ENCODE assay signal across 13 cellular contexts in genomic region chr2:37588316-37588777, GRCh38.
DNase-seq lines count a peak whose midpoint lies in the region; ATAC-seq and TF ChIP-seq lines count a peak whose summit lies in the region.
"Had no signal": no experiment of that assay in that cellular context is flagged by ENCODE, and none has a peak within 500 bp of the region (broad histone marks: within the 10 kb centered on the region; RNA-seq: fewer than 3 reads in every experiment).

No MANE protein-coding gene starts in this region.

- BruUV-seq in MCF 10A (replicated peaks; lab: Mats Ljungman, UMichigan) (no TSS peak), PC-3 (replicated peaks; lab: Mats Ljungman, UMichigan) (no TSS peak), A673 (replicated peaks; lab: Mats Ljungman, UMichigan) (no TSS peak)

- CTCF ChIA-PET in MCF 10A (lab: Yijun Ruan, JAX), result interaction anchor here (0.6 kb wide), 1 partner anchor 109 kb away, joined by 3 read pairs; no protein-coding TSS in a partner anchor
- CTCF ChIA-PET in PC-3 (lab: Charles Lee), result interaction anchor here (0.6 to 0.7 kb wide), 2 partner anchors 212 to 289 kb away, joined by 3 to 6 read pairs; no protein-coding TSS in a partner anchor
- CTCF ChIA-PET in A673 (lab: Charles Lee), result no interaction called here

- H3K27ac Mint-ChIP-seq in MCF 10A (ENCODE audit: low read depth, unreplicated experiment), result peak overlapping the region; percentile 46

- DNase-seq in MCF 10A (ENCODE audit: unreplicated experiment), result peak; percentile 35
- no peak for DNase-seq in breast epithelium (ENCODE audit: low spot score in 2 of 2)
- DNase-seq in PC-3, result peak; percentile 83
- DNase-seq in fibroblast of lung (ENCODE audit: low read depth in 2 of 2), result peak; percentile 38 to 74
- no peak for DNase-seq in cerebellar nuclear complex (lab: John Stamatoyannopoulos, UW)
- DNase-seq in NCI-H774 (lab: John Stamatoyannopoulos, UW), result no peak
- DNase-seq in A673 (ENCODE audit: low spot score), result no peak
- DNase-seq: anterior cingulate cortex, Peyer's patch, posterior cingulate gyrus had no signal

- no peak overlapping the region for H3K4me3 Mint-ChIP-seq in MCF 10A (ENCODE audit: unreplicated experiment)

- H3K9me2 ChIP-seq in PC-3 (replicated peaks; ENCODE audit: low read length), result no peaks in the 10 kb centered on the region

- H3K27ac ChIP-seq in breast epithelium (no peak overlapping the region), PC-3 (ENCODE audit: low read length) (peak overlapping the region; percentile 90), fibroblast of lung (ENCODE audit: insufficient read depth, low read length) (no peak overlapping the region), A673 (ENCODE audit: low read depth, low read length, poor library complexity, severe bottlenecking) (no peak overlapping the region)
- H3K27ac ChIP-seq: BLaER1 treated with 17β-estradiol and CSF1 and Interleukin-3, amounts not matched to agents 10 nM and 100 nM; Peyer's patch had no signal

- H3K4me2 ChIP-seq in PC-3 (ENCODE audit: low read length), result peak overlapping the region; percentile 77
- H3K4me2 ChIP-seq in fibroblast of lung (ENCODE audit: extremely low read depth, insufficient read depth, low read length), result no peak overlapping the region

- H4K20me1 ChIP-seq in PC-3 (ENCODE audit: low read length) (no peaks in the 10 kb centered on the region), fibroblast of lung (ENCODE audit: control insufficient read depth, extremely low read depth, insufficient read depth, low read length) (no peaks in the 10 kb centered on the region)
- H4K20me1 ChIP-seq: BLaER1 treated with 17β-estradiol and CSF1 and Interleukin-3, amounts not matched to agents 10 nM and 100 nM had no signal

- POLR2A ChIA-PET in MCF 10A (lab: Yijun Ruan, JAX), result interaction anchor here (0.7 to 5.7 kb wide), 7 partner anchors 18 to 214 kb away, joined by 3 to 35 read pairs (median 5); no protein-coding TSS in a partner anchor
- POLR2A ChIA-PET in PC-3 (lab: Charles Lee; ENCODE audit: unreplicated experiment), result interaction anchor here (0.5 kb wide), 1 partner anchor 1192 kb away, joined by 6 read pairs; no protein-coding TSS in a partner anchor
- POLR2A ChIA-PET in A673 (lab: Charles Lee; ENCODE audit: low non-redundant PET), result no interaction called here

- ATAC-seq in PC-3, result peak; percentile 6
- ATAC-seq in GM18511 (IDR thresholded peaks at IDR 0.05; ENCODE audit: unreplicated experiment), result no peak
- ATAC-seq: left lobe of liver had no signal

- no peaks in the 10 kb centered on the region for H3K9me3 ChIP-seq in breast epithelium
- H3K9me3 ChIP-seq in PC-3 (ENCODE audit: low read length), result no peaks in the 10 kb centered on the region
- no peaks in the 10 kb centered on the region for H3K9me3 ChIP-seq in fibroblast of lung (ENCODE audit: control insufficient read depth, insufficient read depth, low read depth, low read length)
- H3K9me3 ChIP-seq in A673 (ENCODE audit: low read depth, low read length, poor library complexity, severe bottlenecking), result no peaks in the 10 kb centered on the region
- H3K9me3 ChIP-seq: Peyer's patch had no signal

- H3F3A ChIP-seq in PC-3 (ENCODE audit: low read length, unreplicated experiment), result peaks cover 3% of the 10 kb centered on the region

- no peaks in the 10 kb centered on the region for H3K36me3 Mint-ChIP-seq in MCF 10A (ENCODE audit: insufficient read depth, unreplicated experiment)

- H3K4me1 ChIP-seq in breast epithelium (peaks cover 0 to 14% of the 10 kb centered on the region in 2 donors), PC-3 (ENCODE audit: insufficient read depth, low read length) (peaks cover 77% of the 10 kb centered on the region), fibroblast of lung (ENCODE audit: control insufficient read depth, extremely low read depth, insufficient read depth, low read length) (peaks cover 43% of the 10 kb centered on the region), A673 (ENCODE audit: insufficient read depth, low read length, poor library complexity, severe bottlenecking) (peaks cover 42% of the 10 kb centered on the region)

- peak overlapping the region; percentile 24; the same call in 1 of the 2 replicates for H3K9ac ChIP-seq in PC-3 (ENCODE audit: low read length)
- H3K9ac ChIP-seq in fibroblast of lung (ENCODE audit: insufficient read depth, low read length), result no peak overlapping the region
- H3K9ac ChIP-seq: BLaER1 treated with 17β-estradiol and CSF1 and Interleukin-3, amounts not matched to agents 10 nM and 100 nM had no signal

- intact Hi-C loops in MCF 10A (cut with micrococcal nuclease) (loop anchor here (5.0 kb wide), 1 partner anchor 84 kb away; the partner anchor contains the start of gene CDC42EP3), breast epithelium (cut with DNase I; ENCODE audit: low total_unique reads) (no loop called here), PC-3 (cut with micrococcal nuclease) (loop anchor here (5.0 kb wide), 2 partner anchors 171 to 261 kb away; no protein-coding TSS in a partner anchor), A673 (cut with micrococcal nuclease; ENCODE audit: unreplicated experiment) (no loop called here)

- H3K4me3 ChIP-seq in breast epithelium (no peak overlapping the region), PC-3 (ENCODE audit: low read length) (peak overlapping the region; percentile 33), fibroblast of lung (replicated peaks in 1 of 4; ENCODE audit: control extremely low read depth in 1 of 4, insufficient read depth in 1 of 4, low read depth in 3 of 4, low read length in 4 of 4) (no peak overlapping the region), A673 (ENCODE audit: low read depth, low read length, poor library complexity, severe bottlenecking) (no peak overlapping the region)
- H3K4me3 ChIP-seq: BLaER1 treated with 17β-estradiol and CSF1 and Interleukin-3, amounts not matched to agents 10 nM and 100 nM; Peyer's patch had no signal

- H3K36me3 ChIP-seq in breast epithelium (no peaks in the 10 kb centered on the region), PC-3 (ENCODE audit: low read depth, low read length) (no peaks in the 10 kb centered on the region), fibroblast of lung (ENCODE audit: control insufficient read depth, insufficient read depth, low read length) (no peaks in the 10 kb centered on the region), A673 (ENCODE audit: insufficient read depth, low read length, poor library complexity, severe bottlenecking) (no peaks in the 10 kb centered on the region)
- H3K36me3 ChIP-seq: BLaER1 treated with 17β-estradiol and CSF1 and Interleukin-3, amounts not matched to agents 10 nM and 100 nM; Peyer's patch had no signal

- H3K79me2 ChIP-seq in PC-3 (ENCODE audit: low read length), result no peaks in the 10 kb centered on the region
- no peaks in the 10 kb centered on the region for H3K79me2 ChIP-seq in fibroblast of lung (ENCODE audit: control insufficient read depth, insufficient read depth, low read length)

- no peaks in the 10 kb centered on the region for H3K27me3 Mint-ChIP-seq in MCF 10A (ENCODE audit: insufficient read depth, unreplicated experiment)

- H3K4me1 Mint-ChIP-seq in MCF 10A (ENCODE audit: insufficient read depth, unreplicated experiment), result peaks cover 72% of the 10 kb centered on the region

- H2AFZ ChIP-seq in PC-3 (ENCODE audit: low read length) (peak overlapping the region; percentile 25; the same call in 1 of the 2 replicates), fibroblast of lung (ENCODE audit: low read length) (no peak overlapping the region)

- TF ChIP-seq CTCF in MCF 10A (IDR thresholded peaks at IDR 0.05; ENCODE audit: unreplicated experiment) (no peak), breast epithelium (IDR thresholded peaks at IDR 0.05) (no peak), PC-3 (conservative IDR thresholded peaks at IDR 0.05; ENCODE audit: low read depth, low read length) (no peak), fibroblast of lung (conservative IDR thresholded peaks at IDR 0.05 in 1 of 2, IDR thresholded peaks at IDR 0.05 in 1 of 2; ENCODE audit: low read depth in 1 of 2, low read length in 2 of 2) (no peak), A673 (conservative IDR thresholded peaks at IDR 0.05; ENCODE audit: low read depth, low read length) (no peak)

- TF ChIP-seq POLR2A in breast epithelium (IDR thresholded peaks at IDR 0.05), result no peak

- no peaks in the 10 kb centered on the region for H3K27me3 ChIP-seq in breast epithelium
- no peaks in the 10 kb centered on the region for H3K27me3 ChIP-seq in PC-3 (ENCODE audit: low read length)
- no peaks in the 10 kb centered on the region for H3K27me3 ChIP-seq in fibroblast of lung (ENCODE audit: control insufficient read depth, insufficient read depth, low read length)
- no peaks in the 10 kb centered on the region for H3K27me3 ChIP-seq in A673 (replicated peaks; ENCODE audit: insufficient read depth, low read depth, low read length, poor library complexity)
- H3K27me3 ChIP-seq: BLaER1 treated with 17β-estradiol and CSF1 and Interleukin-3, amounts not matched to agents 10 nM and 100 nM; Peyer's patch had no signal

- H3K9me3 Mint-ChIP-seq in MCF 10A (ENCODE audit: unreplicated experiment), result no peaks in the 10 kb centered on the region

Comparison
In these comparisons a context has a peak if more than half of its experiments do, and no peak if none do; other contexts are left out.
1. DNase-seq: peak in MCF 10A (single experiment), PC-3 (single experiment) and fibroblast of lung (2 of 2); none in breast epithelium (0 of 2), cerebellar nuclear complex (0 of 2), NCI-H774 (single experiment) and A673 (single experiment).
2. intact Hi-C loops: an anchor here in MCF 10A (5.0 kb wide) and PC-3 (5.0 kb wide); none called in breast epithelium and A673.